Comparison of ENCODE assay signal across 7 cellular contexts in genomic region chr11:33735426-33736147, GRCh38. TPM values are rescaled to one million over a fixed set of nuclear protein-coding genes. Genes with fewer than 3 reads are reported as not detected.
DNase-seq lines count a peak whose midpoint lies in the region; ATAC-seq and TF ChIP-seq lines count a peak whose summit lies in the region.

No MANE protein-coding gene starts in this region.

- H3K4me1 ChIP-seq in esophagus (ENCODE audit: control insufficient read depth in 2 of 2, insufficient read depth in 2 of 2, low read length in 1 of 2) (peaks cover 5% of the 10 kb centered on the region in 2 donors), vagina (peaks cover 60% of the 10 kb centered on the region)

- peak; percentile 64 for ATAC-seq in GM18511 (IDR thresholded peaks at IDR 0.05; ENCODE audit: unreplicated experiment)
- peak; percentile 57 for ATAC-seq in HG02571 (IDR thresholded peaks at IDR 0.05; ENCODE audit: unreplicated experiment)
- ATAC-seq in activated CD8-positive, alpha-beta T cell treated with anti-CD3 and anti-CD28 coated beads for 36 hours = peak; percentile 58
- ATAC-seq in naive thymus-derived CD8-positive, alpha-beta T cell = peak; percentile 42 to 50

- peak overlapping the region; percentile 85 to 96 for H3K27ac ChIP-seq in esophagus (ENCODE audit: low read depth in 2 of 2, low read length in 1 of 2)
- H3K27ac ChIP-seq in vagina = peak overlapping the region; percentile 97

- peak overlapping the region; percentile 80 for H3K27ac Mint-ChIP-seq in activated CD8-positive, alpha-beta T cell treated with anti-CD3 and anti-CD28 coated beads for 36 hours
- H3K27ac Mint-ChIP-seq in naive thymus-derived CD8-positive, alpha-beta T cell = peak overlapping the region; percentile 70 to 93 (median 79)

- intact Hi-C loops in activated CD8-positive, alpha-beta T cell treated with anti-CD3 and anti-CD28 coated beads for 36 hours (cut with micrococcal nuclease) = no loop called here
- intact Hi-C loops in vagina (cut with DNase I) = loop anchor here (5.0 to 10.0 kb wide), 2 partner anchors 33 to 1859 kb away; partner anchors contain the start of gene C11orf91

- H3K4me3 Mint-ChIP-seq in activated CD8-positive, alpha-beta T cell treated with anti-CD3 and anti-CD28 coated beads for 36 hours = peak overlapping the region; percentile 81
- peak overlapping the region; percentile 85 to 95 (median 91) for H3K4me3 Mint-ChIP-seq in naive thymus-derived CD8-positive, alpha-beta T cell

- WGBS in esophagus, 2 donors = 0 to 1% methylated on average over 50 of the region's 50 CpGs

- DNase-seq in NCI-H1105 (lab: John Stamatoyannopoulos, UW) = peak; percentile 35
- DNase-seq in activated CD8-positive, alpha-beta T cell treated with anti-CD3 and anti-CD28 coated beads for 36 hours = peak; percentile 63
- DNase-seq in naive thymus-derived CD8-positive, alpha-beta T cell = peak in 7 of 10 donors; percentile 17 to 51 (median 31)
- DNase-seq in vagina (ENCODE audit: extremely low spot score in 2 of 2) = no peak

- peaks cover 9% of the 10 kb centered on the region for H3K36me3 Mint-ChIP-seq in activated CD8-positive, alpha-beta T cell treated with anti-CD3 and anti-CD28 coated beads for 36 hours (ENCODE audit: low read depth)
- peaks cover 0 to 5% (median 0%) of the 10 kb centered on the region in 3 donors for H3K36me3 Mint-ChIP-seq in naive thymus-derived CD8-positive, alpha-beta T cell

- H3K27me3 ChIP-seq in esophagus (ENCODE audit: control insufficient read depth in 1 of 2, insufficient read depth in 2 of 2, low read length in 2 of 2) (no peaks in the 10 kb centered on the region), vagina (no peaks in the 10 kb centered on the region)

- H3K9me3 ChIP-seq in esophagus (ENCODE audit: control insufficient read depth in 2 of 2, insufficient read depth in 1 of 2, low read depth in 1 of 2, low read length in 1 of 2) = no peaks in the 10 kb centered on the region
- no peaks in the 10 kb centered on the region for H3K9me3 ChIP-seq in vagina

- no peak for TF ChIP-seq POLR2A in vagina (IDR thresholded peaks at IDR 0.05)

- H3K27me3 Mint-ChIP-seq in activated CD8-positive, alpha-beta T cell treated with anti-CD3 and anti-CD28 coated beads for 36 hours = peaks cover 3% of the 10 kb centered on the region
- H3K27me3 Mint-ChIP-seq in naive thymus-derived CD8-positive, alpha-beta T cell = no peaks in the 10 kb centered on the region

- no peaks in the 10 kb centered on the region for H3K9me3 Mint-ChIP-seq in activated CD8-positive, alpha-beta T cell treated with anti-CD3 and anti-CD28 coated beads for 36 hours
- H3K9me3 Mint-ChIP-seq in naive thymus-derived CD8-positive, alpha-beta T cell = no peaks in the 10 kb centered on the region

- POLR2A ChIA-PET in activated CD8-positive, alpha-beta T cell treated with anti-CD3 and anti-CD28 coated beads for 36 hours (lab: Charles Lee) = interaction anchor here (0.6 to 1.9 kb wide), 8 partner anchors 9 to 1444 kb away, joined by 3 to 9 read pairs (median 4); no protein-coding TSS in a partner anchor
- POLR2A ChIA-PET in naive thymus-derived CD8-positive, alpha-beta T cell (lab: Charles Lee) = interaction anchor here (1.2 to 2.3 kb wide), 4 partner anchors 27 to 371 kb away, joined by 3 to 15 read pairs (median 6); partner anchors contain the start of gene C11orf91

- TF ChIP-seq CTCF in activated CD8-positive, alpha-beta T cell treated with anti-CD3 and anti-CD28 coated beads for 36 hours (IDR thresholded peaks at IDR 0.05) = no peak
- TF ChIP-seq CTCF in vagina (IDR thresholded peaks at IDR 0.05) = no peak

- no peaks in the 10 kb centered on the region for H3K36me3 ChIP-seq in esophagus (ENCODE audit: control insufficient read depth in 2 of 2, insufficient read depth in 2 of 2, low read length in 1 of 2)
- H3K36me3 ChIP-seq in vagina = no peaks in the 10 kb centered on the region

- CTCF ChIA-PET in activated CD8-positive, alpha-beta T cell treated with anti-CD3 and anti-CD28 coated beads for 36 hours (lab: Charles Lee) = interaction anchor here (1.3 kb wide), 1 partner anchor 94 kb away, joined by 3 read pairs; no protein-coding TSS in a partner anchor

- H3K4me3 ChIP-seq in esophagus (ENCODE audit: low read depth in 1 of 2, low read length in 2 of 2) (peak overlapping the region; percentile 69 to 95), vagina (peak overlapping the region; percentile 91 to 99)

- peaks cover 37% of the 10 kb centered on the region for H3K4me1 Mint-ChIP-seq in activated CD8-positive, alpha-beta T cell treated with anti-CD3 and anti-CD28 coated beads for 36 hours (ENCODE audit: low read depth)
- peaks cover 9 to 40% (median 30%) of the 10 kb centered on the region in 4 donors for H3K4me1 Mint-ChIP-seq in naive thymus-derived CD8-positive, alpha-beta T cell

RNA-seq across cellular contexts. Expression of gene CD59, which starts 0.6 kb away (rescaled TPM):
- 10 to 100 TPM; 36.0 to 36.1 TPM for total RNA-seq in activated CD8-positive, alpha-beta T cell treated with anti-CD3 and anti-CD28 coated beads for 36 hours
- polyA plus RNA-seq in esophagus = 100 to 1,000 TPM; 328 to 334 TPM
- 10 to 100 TPM; 59.0 to 66.8 TPM for total RNA-seq in naive thymus-derived CD8-positive, alpha-beta T cell
- 10 to 100 TPM; 36.2 to 53.7 (median 47.5) TPM for polyA plus RNA-seq in naive thymus-derived CD8-positive, alpha-beta T cell
- 272 TPM for total RNA-seq in vagina

RNA-seq across cellular contexts. Expression of gene C11orf91, which starts 35.0 kb away (rescaled TPM):
- not detected for total RNA-seq in activated CD8-positive, alpha-beta T cell treated with anti-CD3 and anti-CD28 coated beads for 36 hours
- polyA plus RNA-seq in esophagus = under 1 TPM; 0.21 to 0.51 TPM
- under 1 TPM in 1 of 2 experiments, not detected in 1; 0.47 TPM for total RNA-seq in naive thymus-derived CD8-positive, alpha-beta T cell
- not detected for polyA plus RNA-seq in naive thymus-derived CD8-positive, alpha-beta T cell
- total RNA-seq in vagina = not detected

RNA-seq across cellular contexts. Expression of gene FBXO3, which starts 38.7 kb away (rescaled TPM):
- 10 to 100 TPM in 1 of 2 experiments, 1 to 10 TPM in 1; 9.0 to 11.5 TPM for total RNA-seq in activated CD8-positive, alpha-beta T cell treated with anti-CD3 and anti-CD28 coated beads for 36 hours
- 10 to 100 TPM; 17.1 to 22.9 TPM for polyA plus RNA-seq in esophagus
- total RNA-seq in naive thymus-derived CD8-positive, alpha-beta T cell = 10 to 100 TPM; 49.4 to 52.1 TPM
- 10 to 100 TPM; 23.6 to 25.5 (median 25.2) TPM for polyA plus RNA-seq in naive thymus-derived CD8-positive, alpha-beta T cell
- total RNA-seq in vagina = 29.7 TPM

Comparison
In these comparisons a context has a peak if more than half of its experiments do, and no peak if none do; other contexts are left out.
1. DNase-seq: peak in NCI-H1105 (single experiment), activated CD8-positive, alpha-beta T cell treated with anti-CD3 and anti-CD28 coated beads for 36 hours (single experiment) and naive thymus-derived CD8-positive, alpha-beta T cell (7 of 10); none in vagina (0 of 2).
2. Peak in every context shown above with its lines, with median percentiles within 50 percentile points of each other: ATAC-seq.